ENCODE assay signal across 2 cellular contexts in genomic region chr2:26039603-26040367, GRCh38.
TF ChIP-seq lines count a peak whose summit lies in the region.

No MANE protein-coding gene starts in this region.

TF ChIP-seq in IMR-90, 13 proteins besides CTCF, POLR2A, EP300 and RAD21:
- no peak for TF ChIP-seq MAFK (IDR thresholded peaks at IDR 0.05; ENCODE audit: low read depth, low read length)
- no peak for TF ChIP-seq BHLHE40 (IDR thresholded peaks at IDR 0.05; ENCODE audit: low read depth, low read length)
- TF ChIP-seq RCOR1 (IDR thresholded peaks at IDR 0.05; ENCODE audit: insufficient replicate concordance, low read length), result no peak
- TF ChIP-seq MXI1 (IDR thresholded peaks at IDR 0.05; ENCODE audit: borderline replicate concordance, low read depth, low read length), result no peak
- TF ChIP-seq ELK1 (IDR thresholded peaks at IDR 0.05; ENCODE audit: borderline replicate concordance, low read depth, low read length), result no peak

TF ChIP-seq in K562, 482 proteins besides CTCF, POLR2A, EP300 and RAD21:
- TF ChIP-seq ZFP36 (IDR thresholded peaks at IDR 0.05; ENCODE audit: low read depth, low read length, partially characterized antibody), result no peak
- no peak for TF ChIP-seq RBM39 (optimal IDR thresholded peaks at IDR 0.05; ENCODE audit: low read depth, low read length)
- TF ChIP-seq BCLAF1 (IDR thresholded peaks at IDR 0.05; ENCODE audit: borderline replicate concordance in 1 of 2, control insufficient read depth in 1 of 2, low read depth in 2 of 2, low read length in 1 of 2), result no peak
- no peak for TF ChIP-seq HLTF (IDR thresholded peaks at IDR 0.05)
- no peak for TF ChIP-seq ILF3 (IDR thresholded peaks at IDR 0.05; ENCODE audit: borderline replicate concordance)
- no peak for TF ChIP-seq CHCHD3 (CRISPR knock-in tag; IDR thresholded peaks at IDR 0.05)
- no peak for TF ChIP-seq FOXM1 (IDR thresholded peaks at IDR 0.05; ENCODE audit: low read depth)
- TF ChIP-seq FOXM1 (CRISPR knock-in tag; IDR thresholded peaks at IDR 0.05; ENCODE audit: low read depth), result no peak
- TF ChIP-seq SNAPC5 (CRISPR knock-in tag; IDR thresholded peaks at IDR 0.05), result no peak
- TF ChIP-seq AFF1 (IDR thresholded peaks at IDR 0.05; ENCODE audit: low read depth in 1 of 2, partially characterized antibody in 2 of 2), result no peak
- no peak for TF ChIP-seq SMARCB1 (IDR thresholded peaks at IDR 0.05; ENCODE audit: insufficient read length, low read depth)
- TF ChIP-seq SMAD3 (CRISPR knock-in tag; conservative IDR thresholded peaks at IDR 0.05), result no peak
- peak; percentile 67 for TF ChIP-seq CEBPB (tag; IDR thresholded peaks at IDR 0.05)
- TF ChIP-seq MNT (conservative IDR thresholded peaks at IDR 0.05), result no peak
- TF ChIP-seq ZNF124 (CRISPR knock-in tag; IDR thresholded peaks at IDR 0.05), result no peak
- TF ChIP-seq ZC3H8 (IDR thresholded peaks at IDR 0.05), result no peak
- no peak for TF ChIP-seq EP400 (IDR thresholded peaks at IDR 0.05)
- TF ChIP-seq EWSR1 (IDR thresholded peaks at IDR 0.05; ENCODE audit: borderline replicate concordance, low read depth, partially characterized antibody), result no peak
- no peak for TF ChIP-seq CTBP1 (IDR thresholded peaks at IDR 0.05; ENCODE audit: borderline replicate concordance)
- no peak for TF ChIP-seq HBP1 (CRISPR knock-in tag; IDR thresholded peaks at IDR 0.05)
- no peak for TF ChIP-seq GATA2 (CRISPR knock-in tag; IDR thresholded peaks at IDR 0.05)
- TF ChIP-seq E2F6 (IDR thresholded peaks at IDR 0.05; ENCODE audit: borderline replicate concordance in 1 of 2, extremely low read depth in 1 of 2, insufficient read depth in 1 of 2, insufficient read length in 1 of 2, low read depth in 1 of 2, low read length in 1 of 2, poor library complexity in 1 of 2, severe bottlenecking in 1 of 2), result no peak
- TF ChIP-seq POLR2H (tag; IDR thresholded peaks at IDR 0.05; ENCODE audit: low read depth), result no peak
- TF ChIP-seq RBM25 (IDR thresholded peaks at IDR 0.05; ENCODE audit: low read depth, low read length, severe bottlenecking), result peak; percentile 13
- no peak for TF ChIP-seq MBD2 (IDR thresholded peaks at IDR 0.05; ENCODE audit: borderline replicate concordance, low read depth)
- peak; percentile 67 for TF ChIP-seq ZNF121 (CRISPR knock-in tag; conservative IDR thresholded peaks at IDR 0.05)
- no peak for TF ChIP-seq CEBPG (CRISPR knock-in tag; IDR thresholded peaks at IDR 0.05)
- TF ChIP-seq CEBPG (tag; conservative IDR thresholded peaks at IDR 0.05 in 1 of 2, IDR thresholded peaks at IDR 0.05 in 1 of 2), result peak in 1 of 2 experiments; percentile 33; a peak in 1 of 4 replicates
TF ChIP-seq in K562: peak in this region for 4.
